In the genomic region with DNA sequence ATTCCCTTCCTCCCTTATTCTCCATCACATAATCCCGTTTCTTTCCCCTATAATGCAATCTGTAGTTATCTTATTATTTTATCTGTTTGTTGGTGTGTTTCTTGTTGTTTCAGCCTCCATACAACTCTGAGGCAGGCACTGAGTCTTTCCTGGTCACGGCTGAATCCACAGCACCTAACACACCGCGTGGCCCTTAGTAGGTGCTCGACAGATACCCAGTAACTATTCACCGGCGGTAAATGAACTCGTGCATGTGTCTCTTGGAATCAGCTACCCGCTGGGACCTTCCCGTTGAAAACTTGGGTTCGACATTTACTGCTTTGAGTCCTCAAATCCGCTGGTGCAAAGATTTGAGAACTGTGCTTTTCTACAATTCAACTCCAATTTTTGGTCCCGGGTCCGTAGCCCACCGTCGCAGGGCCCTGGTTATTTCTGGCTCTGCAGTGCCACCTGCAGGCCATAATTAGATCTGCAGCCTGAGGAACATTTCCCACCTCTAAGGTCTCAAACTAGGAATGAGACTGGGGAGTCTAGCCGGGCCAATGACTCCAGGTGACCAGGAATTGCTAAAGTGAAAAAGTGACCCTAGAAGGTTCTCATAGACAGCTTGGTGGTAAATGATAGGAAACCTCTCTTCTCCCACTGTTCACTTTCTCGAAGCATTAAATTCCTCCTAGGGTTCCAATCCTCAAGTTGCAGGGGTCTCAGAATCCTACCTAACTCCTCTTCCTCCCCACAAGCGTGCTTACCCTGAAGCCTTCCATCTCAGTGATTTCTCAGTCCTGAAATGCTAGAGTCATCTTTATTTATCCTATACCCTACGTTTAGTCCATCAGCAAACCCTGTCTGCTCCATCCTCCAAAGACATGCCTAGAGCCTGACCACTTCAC, we compare ENCODE assay signal across 8 cellular contexts. TPM values are rescaled to one million over a fixed set of nuclear protein-coding genes. Genes with fewer than 3 reads are reported as not detected.
DNase-seq lines count a peak whose midpoint lies in the region; ATAC-seq, FAIRE-seq and TF ChIP-seq lines count a peak whose summit lies in the region.

No MANE protein-coding gene starts in this region.

- H4K20me1 ChIP-seq in astrocyte (ENCODE audit: insufficient read depth, low read length): no peaks in the 10 kb centered on the region

- no peak overlapping the region for H3K27ac ChIP-seq in astrocyte (ENCODE audit: low read depth, low read length)

- POLR2A ChIA-PET in BJ (lab: Charles Lee): no interaction called here

- 0 out of 2 replicates have a peak, but pooled peaks cover 1% of the 10 kb centered on the region for H3K27me3 ChIP-seq in BJ (ENCODE audit: control insufficient read depth, insufficient read depth, low read length)
- H3K27me3 ChIP-seq in astrocyte (ENCODE audit: insufficient read depth, low read length): peaks cover 17% of the 10 kb centered on the region

- ATAC-seq in HG03354 (IDR thresholded peaks at IDR 0.05; ENCODE audit: poor library complexity, severe bottlenecking, unreplicated experiment): no peak
- ATAC-seq in HG02885 (IDR thresholded peaks at IDR 0.05; ENCODE audit: poor library complexity, unreplicated experiment): no peak

- H3K79me2 ChIP-seq in astrocyte (ENCODE audit: insufficient read depth, low read length): no peaks in the 10 kb centered on the region

- no peaks in the 10 kb centered on the region for H3K36me3 Mint-ChIP-seq in astrocyte (ENCODE audit: low read depth, unreplicated experiment)

- H3K4me1 Mint-ChIP-seq in astrocyte (ENCODE audit: low read depth, unreplicated experiment): no peaks in the 10 kb centered on the region

- TF ChIP-seq CTCF in BJ (IDR thresholded peaks at IDR 0.05; ENCODE audit: insufficient read depth, low read depth, low read length): peak; percentile 85
- peak; percentile 88 for TF ChIP-seq CTCF in astrocyte (IDR thresholded peaks at IDR 0.05; ENCODE audit: insufficient read depth, low read depth, low read length)

- no peak overlapping the region for H3K9ac ChIP-seq in astrocyte (ENCODE audit: low read length)

- H3K27me3 Mint-ChIP-seq in astrocyte (ENCODE audit: low read depth, unreplicated experiment): peaks cover 9% of the 10 kb centered on the region

- peak overlapping the region; percentile 13 for H2AFZ ChIP-seq in astrocyte (ENCODE audit: low read depth, low read length)

- H3K9me3 Mint-ChIP-seq in astrocyte (ENCODE audit: unreplicated experiment): peaks cover 8% of the 10 kb centered on the region

- H3K4me2 ChIP-seq in astrocyte (ENCODE audit: low read length): peak overlapping the region; percentile 65

- H3K4me3 Mint-ChIP-seq in astrocyte (ENCODE audit: unreplicated experiment): no peak overlapping the region

- H3K36me3 ChIP-seq in BJ (ENCODE audit: control insufficient read depth, insufficient read depth, low read length): no peaks in the 10 kb centered on the region
- H3K36me3 ChIP-seq in astrocyte (ENCODE audit: insufficient read depth, low read length): no peaks in the 10 kb centered on the region

- CTCF ChIA-PET in BJ (lab: Yijun Ruan, JAX): interaction anchor here (0.6 to 2.8 kb wide), 34 partner anchors 8 to 579 kb away, joined by 3 to 16 read pairs (median 3); no protein-coding TSS in a partner anchor

- H3K4me1 ChIP-seq in astrocyte (ENCODE audit: insufficient read depth, low read length): no peaks in the 10 kb centered on the region

- H3K27ac Mint-ChIP-seq in astrocyte (ENCODE audit: unreplicated experiment): no peak overlapping the region

- peaks cover 8% of the 10 kb centered on the region for H3K9me3 ChIP-seq in astrocyte (ENCODE audit: insufficient read depth, low read depth, low read length)

- peak; percentile 5 for FAIRE-seq in astrocyte (lab: Jason Lieb, UNC)

- H3K4me3 ChIP-seq in BJ (ENCODE audit: low read depth, low read length) (no peak overlapping the region), astrocyte (ENCODE audit: insufficient read depth, low read depth, low read length) (no peak overlapping the region)

- DNase-seq in BJ (ENCODE audit: low read depth) (no peak), GM19238 (ENCODE audit: insufficient read length, low spot score) (peak; percentile 26), NOMO-1 treated with dmso at 0.1 percent for 144 hours (lab: John Stamatoyannopoulos, UW; ENCODE audit: unreplicated experiment) (peak; percentile 27), astrocyte (ENCODE audit: low read depth) (no peak), iPS-NIHi7 (ENCODE audit: extremely low spot score) (peak; percentile 81)
- DNase-seq in stimulated activated CD4-positive, alpha-beta T cell treated with anti-CD3 and anti-CD28 coated beads, Interleukin-1b, Interleukin-23, amount 100 ng/mL, for 48 hours: peak; percentile 10

RNA-seq across cellular contexts. Expression of gene TRH, which starts 40.0 kb away (rescaled TPM):
- not detected in 2 replicates for polyA plus RNA-seq in BJ (2011; rRNA removed)
- polyA minus RNA-seq in BJ (2011; rRNA and poly(A)+ RNA removed): not detected in 2 replicates
- total RNA-seq in astrocyte: 0.14 TPM in 1 of 2 replicates, not detected in the other

RNA-seq across cellular contexts. Expression of gene TMCC1, which starts 41.0 kb away (rescaled TPM):
- 14.4 and 16.9 TPM in 2 replicates for polyA plus RNA-seq in BJ (2011; rRNA removed)
- 17.0 and 19.2 TPM in 2 replicates for polyA minus RNA-seq in BJ (2011; rRNA and poly(A)+ RNA removed)
- total RNA-seq in astrocyte: 36.4 and 37.9 TPM in 2 replicates

Comparison
In these comparisons a context has a peak if more than half of its experiments do, and no peak if none do; other contexts are left out.
1. DNase-seq: peak in GM19238 (single experiment), NOMO-1 treated with dmso at 0.1 percent for 144 hours (single experiment), iPS-NIHi7 (single experiment) and stimulated activated CD4-positive, alpha-beta T cell treated with anti-CD3 and anti-CD28 coated beads, Interleukin-1b, Interleukin-23, amount 100 ng/mL, for 48 hours (single experiment); none in BJ (single experiment) and astrocyte (single experiment).